In the genomic region with DNA sequence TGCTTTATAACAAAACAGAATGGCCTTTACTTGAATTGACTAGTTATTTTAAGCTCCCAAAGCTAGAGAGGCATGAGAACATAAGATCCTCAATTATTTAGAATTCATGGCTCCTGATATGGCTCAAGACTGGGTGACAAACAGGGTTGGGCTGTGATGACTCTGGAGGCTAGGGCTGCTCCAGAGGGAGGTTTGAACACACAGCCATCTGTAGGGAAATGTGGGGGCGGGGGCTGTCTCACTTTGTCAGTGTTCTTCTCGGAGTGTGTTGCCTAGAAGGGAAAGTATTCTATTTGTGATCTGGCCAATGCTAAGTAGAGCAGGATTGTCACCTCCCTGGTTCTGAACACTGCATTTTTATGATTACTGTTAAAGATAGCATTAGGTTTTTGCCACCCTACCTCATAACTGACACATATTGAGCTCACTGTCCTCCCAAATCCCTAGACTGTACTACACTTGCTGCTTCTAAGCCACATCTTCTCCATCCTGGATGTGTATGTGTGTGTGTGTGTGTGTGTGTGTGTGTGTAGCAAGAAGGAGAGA, we compare ENCODE assay signal across 21 cellular contexts. TPM values are rescaled to one million over a fixed set of nuclear protein-coding genes. Genes with fewer than 3 reads are reported as not detected.
A peak's percentile ranks its signal among the peaks of the same experiment; 100 is the strongest.
DNase-seq lines count a peak whose midpoint lies in the region; ATAC-seq lines count a peak whose summit lies in the region.
"Had no signal": no experiment of that assay in that cellular context is flagged by ENCODE, and none has a peak within 500 bp of the region (broad histone marks: within the 10 kb centered on the region; RNA-seq: fewer than 3 reads in every experiment).

No MANE protein-coding gene starts in this region.

- no peak overlapping the region for H3K4me3 Mint-ChIP-seq in T-helper 2 cell treated with Interferon-gamma antibody and Interleukin-4, amounts not matched to agents 5 μg/mL and 100 μg/mL, for 36 hours
- H3K4me3 Mint-ChIP-seq in activated naive CD8-positive, alpha-beta T cell treated with anti-CD3 and anti-CD28 coated beads, Interleukin-2, amount 50 U/mL, for 24 hours: peak overlapping the region; percentile 17
- H3K4me3 Mint-ChIP-seq in activated naive CD8-positive, alpha-beta T cell treated with anti-CD3 and anti-CD28 coated beads for 36 hours: no peak overlapping the region
- no peak overlapping the region for H3K4me3 Mint-ChIP-seq in activated T-helper 17 cell treated with anti-CD3 and anti-CD28 coated beads, Interleukin-2, amount 50 U/mL, for 72 hours
- H3K4me3 Mint-ChIP-seq in stimulated activated naive B cell treated with anti-CD40 and anti-IgM and Interleukin-4, amounts not matched to agents 10 μg/mL and 1 μg/mL and 100 μg/mL, for 72 hours: no peak overlapping the region
- H3K4me3 Mint-ChIP-seq: CD4-positive, CD25-positive, alpha-beta regulatory T cell; HFFc6 had no signal

- H3K9me3 Mint-ChIP-seq in T-helper 2 cell treated with Interferon-gamma antibody and Interleukin-4, amounts not matched to agents 5 μg/mL and 100 μg/mL, for 36 hours: peaks cover 7% of the 10 kb centered on the region
- no peaks in the 10 kb centered on the region for H3K9me3 Mint-ChIP-seq in activated naive CD8-positive, alpha-beta T cell treated with anti-CD3 and anti-CD28 coated beads, Interleukin-2, amount 50 U/mL, for 24 hours
- no peaks in the 10 kb centered on the region for H3K9me3 Mint-ChIP-seq in activated naive CD8-positive, alpha-beta T cell treated with anti-CD3 and anti-CD28 coated beads for 36 hours
- H3K9me3 Mint-ChIP-seq in activated T-helper 17 cell treated with anti-CD3 and anti-CD28 coated beads, Interleukin-2, amount 50 U/mL, for 72 hours: no peaks in the 10 kb centered on the region
- H3K9me3 Mint-ChIP-seq in stimulated activated naive B cell treated with anti-CD40 and anti-IgM and Interleukin-4, amounts not matched to agents 10 μg/mL and 1 μg/mL and 100 μg/mL, for 72 hours: no peaks in the 10 kb centered on the region
- H3K9me3 Mint-ChIP-seq: HFFc6 had no signal

- H3K27me3 Mint-ChIP-seq in T-helper 2 cell treated with Interferon-gamma antibody and Interleukin-4, amounts not matched to agents 5 μg/mL and 100 μg/mL, for 36 hours (ENCODE audit: low read depth): no peaks in the 10 kb centered on the region
- H3K27me3 Mint-ChIP-seq in activated naive CD8-positive, alpha-beta T cell treated with anti-CD3 and anti-CD28 coated beads, Interleukin-2, amount 50 U/mL, for 24 hours: no peaks in the 10 kb centered on the region
- H3K27me3 Mint-ChIP-seq in activated naive CD8-positive, alpha-beta T cell treated with anti-CD3 and anti-CD28 coated beads for 36 hours: no peaks in the 10 kb centered on the region
- H3K27me3 Mint-ChIP-seq in activated T-helper 17 cell treated with anti-CD3 and anti-CD28 coated beads, Interleukin-2, amount 50 U/mL, for 72 hours: no peaks in the 10 kb centered on the region
- peaks cover 0 to 6% of the 10 kb centered on the region in 2 donors for H3K27me3 Mint-ChIP-seq in stimulated activated naive B cell treated with anti-CD40 and anti-IgM and Interleukin-4, amounts not matched to agents 10 μg/mL and 1 μg/mL and 100 μg/mL, for 72 hours

- peak overlapping the region; percentile 45 for H3K27ac Mint-ChIP-seq in T-helper 2 cell treated with Interferon-gamma antibody and Interleukin-4, amounts not matched to agents 5 μg/mL and 100 μg/mL, for 36 hours
- peak overlapping the region; percentile 64 for H3K27ac Mint-ChIP-seq in activated naive CD8-positive, alpha-beta T cell treated with anti-CD3 and anti-CD28 coated beads, Interleukin-2, amount 50 U/mL, for 24 hours
- no peak overlapping the region for H3K27ac Mint-ChIP-seq in activated naive CD8-positive, alpha-beta T cell treated with anti-CD3 and anti-CD28 coated beads for 36 hours
- H3K27ac Mint-ChIP-seq in activated T-helper 17 cell treated with anti-CD3 and anti-CD28 coated beads, Interleukin-2, amount 50 U/mL, for 72 hours: peak overlapping the region; percentile 68
- peak overlapping the region; percentile 57 for H3K27ac Mint-ChIP-seq in stimulated activated naive B cell treated with anti-CD40 and anti-IgM and Interleukin-4, amounts not matched to agents 10 μg/mL and 1 μg/mL and 100 μg/mL, for 72 hours
- H3K27ac Mint-ChIP-seq: CD4-positive, CD25-positive, alpha-beta regulatory T cell; HFFc6 had no signal

- H3K36me3 Mint-ChIP-seq in T-helper 2 cell treated with Interferon-gamma antibody and Interleukin-4, amounts not matched to agents 5 μg/mL and 100 μg/mL, for 36 hours (ENCODE audit: low read depth): peaks cover 4% of the 10 kb centered on the region
- H3K36me3 Mint-ChIP-seq in activated naive CD8-positive, alpha-beta T cell treated with anti-CD3 and anti-CD28 coated beads, Interleukin-2, amount 50 U/mL, for 24 hours (ENCODE audit: low read depth): no peaks in the 10 kb centered on the region
- no peaks in the 10 kb centered on the region for H3K36me3 Mint-ChIP-seq in activated naive CD8-positive, alpha-beta T cell treated with anti-CD3 and anti-CD28 coated beads for 36 hours
- no peaks in the 10 kb centered on the region for H3K36me3 Mint-ChIP-seq in activated T-helper 17 cell treated with anti-CD3 and anti-CD28 coated beads, Interleukin-2, amount 50 U/mL, for 72 hours (ENCODE audit: low read depth)
- H3K36me3 Mint-ChIP-seq in stimulated activated naive B cell treated with anti-CD40 and anti-IgM and Interleukin-4, amounts not matched to agents 10 μg/mL and 1 μg/mL and 100 μg/mL, for 72 hours: peaks cover 2 to 3% of the 10 kb centered on the region in 2 donors
- H3K36me3 Mint-ChIP-seq: CD4-positive, CD25-positive, alpha-beta regulatory T cell had no signal

- ATAC-seq in activated naive CD8-positive, alpha-beta T cell treated with anti-CD3 and anti-CD28 coated beads, Interleukin-2, amount 50 U/mL, for 24 hours: peak; percentile 20
- peak; percentile 22 for ATAC-seq in activated T-helper 17 cell treated with anti-CD3 and anti-CD28 coated beads, Interleukin-2, amount 50 U/mL, for 72 hours (replicated peaks)
- peak in 1 of 2 donors; percentile 36 for ATAC-seq in stimulated activated naive B cell treated with anti-CD40 and anti-IgM and Interleukin-4, amounts not matched to agents 10 μg/mL and 1 μg/mL and 100 μg/mL, for 72 hours (replicated peaks)
- ATAC-seq: HepG2, PC-3 had no signal

- no peak for DNase-seq in T-helper 2 cell treated with Interferon-gamma antibody and Interleukin-4, amounts not matched to agents 5 μg/mL and 100 μg/mL, for 36 hours (ENCODE audit: low spot score)
- DNase-seq in T-helper 2 cell (no peak), AML-193 (lab: John Stamatoyannopoulos, UW) (no peak), OCI-M2 (lab: John Stamatoyannopoulos, UW; ENCODE audit: unreplicated experiment) (no peak)
- no peak for DNase-seq in activated naive CD8-positive, alpha-beta T cell treated with anti-CD3 and anti-CD28 coated beads, Interleukin-2, amount 50 U/mL, for 24 hours
- DNase-seq in activated naive CD8-positive, alpha-beta T cell treated with anti-CD3 and anti-CD28 coated beads for 36 hours: no peak
- no peak for DNase-seq in stimulated activated naive B cell treated with anti-CD40 and anti-IgM and Interleukin-4, amounts not matched to agents 10 μg/mL and 1 μg/mL and 100 μg/mL, for 72 hours
- DNase-seq: Caco-2; CD4-positive, CD25-positive, alpha-beta regulatory T cell; H7; HFFc6; NCI-H1417 treated with DMSO at 0.1 percent for 48 hours; NCI-H187 treated with DMSO at 0.1 percent for 48 hours; NCI-H2227 treated with DMSO at 0.1 percent for 48 hours; NCI-H510A treated with DMSO at 0.1 percent for 48 hours; NCI-H774; PC-3; RPMI8226 had no signal

- peaks cover 32% of the 10 kb centered on the region for H3K4me1 Mint-ChIP-seq in T-helper 2 cell treated with Interferon-gamma antibody and Interleukin-4, amounts not matched to agents 5 μg/mL and 100 μg/mL, for 36 hours (ENCODE audit: low read depth)
- peaks cover 24% of the 10 kb centered on the region for H3K4me1 Mint-ChIP-seq in activated naive CD8-positive, alpha-beta T cell treated with anti-CD3 and anti-CD28 coated beads, Interleukin-2, amount 50 U/mL, for 24 hours
- H3K4me1 Mint-ChIP-seq in activated naive CD8-positive, alpha-beta T cell treated with anti-CD3 and anti-CD28 coated beads for 36 hours: peaks cover 12% of the 10 kb centered on the region
- H3K4me1 Mint-ChIP-seq in activated T-helper 17 cell treated with anti-CD3 and anti-CD28 coated beads, Interleukin-2, amount 50 U/mL, for 72 hours: no peaks in the 10 kb centered on the region
- H3K4me1 Mint-ChIP-seq in stimulated activated naive B cell treated with anti-CD40 and anti-IgM and Interleukin-4, amounts not matched to agents 10 μg/mL and 1 μg/mL and 100 μg/mL, for 72 hours: peaks cover 21 to 24% of the 10 kb centered on the region in 2 donors

RNA-seq across cellular contexts. Expression of gene VSIG4, which starts 45.9 kb away (rescaled TPM):
- total RNA-seq in activated naive CD8-positive, alpha-beta T cell treated with anti-CD3 and anti-CD28 coated beads for 36 hours: not detected
- under 1 TPM in 1 of 2 donors, not detected in 1; 0.24 TPM for total RNA-seq in activated T-helper 17 cell treated with anti-CD3 and anti-CD28 coated beads, Interleukin-2, amount 50 U/mL, for 72 hours
- total RNA-seq: Caco-2; CD4-positive, CD25-positive, alpha-beta regulatory T cell; H7; HepG2; HFFc6; MCF 10A; PC-3 had no signal
